In genomic region chr6:46078294-46078693, GRCh38 we compare ENCODE assay signal across 16 cellular contexts. TPM values are rescaled to one million over a fixed set of nuclear protein-coding genes. Genes with fewer than 3 reads are reported as not detected.
DNase-seq lines count a peak whose midpoint lies in the region; ATAC-seq lines count a peak whose summit lies in the region.
"Had no signal": no experiment of that assay in that cellular context is flagged by ENCODE, and none has a peak within 500 bp of the region (broad histone marks: within the 10 kb centered on the region; RNA-seq: fewer than 3 reads in every experiment).

No MANE protein-coding gene starts in this region.

- ATAC-seq in activated T-cell treated with anti-CD3 and anti-CD28 coated beads, Interleukin-2, amount 50 U/mL, for 72 hours (replicated peaks in 1 of 2): peak; percentile 60 to 69
- ATAC-seq in activated T-helper 17 cell treated with anti-CD3 and anti-CD28 coated beads, Interleukin-2, amount 50 U/mL, for 72 hours (replicated peaks): peak; percentile 67
- ATAC-seq in GM21447 (IDR thresholded peaks at IDR 0.05; ENCODE audit: unreplicated experiment): no peak
- ATAC-seq: GM23338 had no signal

- no peaks in the 10 kb centered on the region for H3K36me3 Mint-ChIP-seq in activated T-cell treated with anti-CD3 and anti-CD28 coated beads, Interleukin-2, amount 50 U/mL, for 72 hours (ENCODE audit: insufficient read depth in 2 of 2)
- H3K36me3 Mint-ChIP-seq in activated T-helper 17 cell treated with anti-CD3 and anti-CD28 coated beads, Interleukin-2, amount 50 U/mL, for 72 hours (ENCODE audit: low read depth): no peaks in the 10 kb centered on the region
- H3K36me3 Mint-ChIP-seq: CD4-positive, alpha-beta memory T cell had no signal

- H3K4me1 Mint-ChIP-seq in activated T-cell treated with anti-CD3 and anti-CD28 coated beads, Interleukin-2, amount 50 U/mL, for 72 hours (ENCODE audit: low read depth): peaks cover 10% of the 10 kb centered on the region
- no peaks in the 10 kb centered on the region for H3K4me1 Mint-ChIP-seq in activated T-helper 17 cell treated with anti-CD3 and anti-CD28 coated beads, Interleukin-2, amount 50 U/mL, for 72 hours
- H3K4me1 Mint-ChIP-seq: GM23338 had no signal

- H3K27me3 Mint-ChIP-seq in activated T-cell treated with anti-CD3 and anti-CD28 coated beads, Interleukin-2, amount 50 U/mL, for 72 hours (ENCODE audit: low read depth): peaks cover 7% of the 10 kb centered on the region
- H3K27me3 Mint-ChIP-seq in activated T-helper 17 cell treated with anti-CD3 and anti-CD28 coated beads, Interleukin-2, amount 50 U/mL, for 72 hours: no peaks in the 10 kb centered on the region
- H3K27me3 Mint-ChIP-seq: CD4-positive, alpha-beta memory T cell had no signal

- peak overlapping the region; percentile 32 for H3K27ac Mint-ChIP-seq in activated T-cell treated with anti-CD3 and anti-CD28 coated beads, Interleukin-2, amount 50 U/mL, for 72 hours
- peak overlapping the region; percentile 13 for H3K27ac Mint-ChIP-seq in activated T-helper 17 cell treated with anti-CD3 and anti-CD28 coated beads, Interleukin-2, amount 50 U/mL, for 72 hours
- H3K27ac Mint-ChIP-seq: GM23338 had no signal

- peak; percentile 12 to 22 for DNase-seq in activated T-cell treated with anti-CD3 and anti-CD28 coated beads, Interleukin-2, amount 50 U/mL, for 72 hours
- DNase-seq in activated T-cell treated with anti-CD3 and anti-CD28 coated beads, Interleukin-2, amount 50 U/mL, for 48 hours: no peak
- DNase-seq in putamen (ENCODE audit: low spot score) (peak; percentile 74), T-helper 9 cell (no peak)
- peak; percentile 13 to 26 for DNase-seq in stimulated activated CD8-positive, alpha-beta memory T cell treated with anti-CD3 and anti-CD28 coated beads, Interleukin-7, amount 100 ng/mL, for 4 hours (ENCODE audit: low read depth in 2 of 2)
- DNase-seq: BE2C; CD4-positive, alpha-beta memory T cell; DND-41; GDM1; NCI-H146; NCI-H2081 treated with DMSO at 0.1 percent for 48 hours; NCI-H226; NCI-H526 treated with DMSO at 0.1 percent for 48 hours had no signal

- H3K9me3 Mint-ChIP-seq in activated T-cell treated with anti-CD3 and anti-CD28 coated beads, Interleukin-2, amount 50 U/mL, for 72 hours: no peaks in the 10 kb centered on the region
- no peaks in the 10 kb centered on the region for H3K9me3 Mint-ChIP-seq in activated T-helper 17 cell treated with anti-CD3 and anti-CD28 coated beads, Interleukin-2, amount 50 U/mL, for 72 hours
- H3K9me3 Mint-ChIP-seq: CD4-positive, alpha-beta memory T cell; GM23338 had no signal

- peak overlapping the region in 1 of 2 donors; percentile 72 for H3K4me3 Mint-ChIP-seq in activated T-cell treated with anti-CD3 and anti-CD28 coated beads, Interleukin-2, amount 50 U/mL, for 72 hours
- no peak overlapping the region for H3K4me3 Mint-ChIP-seq in activated T-helper 17 cell treated with anti-CD3 and anti-CD28 coated beads, Interleukin-2, amount 50 U/mL, for 72 hours
- H3K4me3 Mint-ChIP-seq: GM23338 had no signal

RNA-seq across cellular contexts. Expression of gene ENPP4, which starts 51.5 kb away (rescaled TPM):
- total RNA-seq in activated T-cell treated with anti-CD3 and anti-CD28 coated beads, Interleukin-2, amount 50 U/mL, for 72 hours: 1 to 10 TPM; 5.8 to 6.9 TPM
- total RNA-seq in activated T-helper 17 cell treated with anti-CD3 and anti-CD28 coated beads, Interleukin-2, amount 50 U/mL, for 72 hours: 1 to 10 TPM; 7.4 to 9.1 TPM

Comparison
In these comparisons a context has a peak if more than half of its experiments do, and no peak if none do; other contexts are left out.
1. DNase-seq: peak in activated T-cell treated with anti-CD3 and anti-CD28 coated beads, Interleukin-2, amount 50 U/mL, for 72 hours (2 of 2), putamen (single experiment) and stimulated activated CD8-positive, alpha-beta memory T cell treated with anti-CD3 and anti-CD28 coated beads, Interleukin-7, amount 100 ng/mL, for 4 hours (2 of 2); none in activated T-cell treated with anti-CD3 and anti-CD28 coated beads, Interleukin-2, amount 50 U/mL, for 48 hours (0 of 2) and T-helper 9 cell (single experiment).